In the genomic region with DNA sequence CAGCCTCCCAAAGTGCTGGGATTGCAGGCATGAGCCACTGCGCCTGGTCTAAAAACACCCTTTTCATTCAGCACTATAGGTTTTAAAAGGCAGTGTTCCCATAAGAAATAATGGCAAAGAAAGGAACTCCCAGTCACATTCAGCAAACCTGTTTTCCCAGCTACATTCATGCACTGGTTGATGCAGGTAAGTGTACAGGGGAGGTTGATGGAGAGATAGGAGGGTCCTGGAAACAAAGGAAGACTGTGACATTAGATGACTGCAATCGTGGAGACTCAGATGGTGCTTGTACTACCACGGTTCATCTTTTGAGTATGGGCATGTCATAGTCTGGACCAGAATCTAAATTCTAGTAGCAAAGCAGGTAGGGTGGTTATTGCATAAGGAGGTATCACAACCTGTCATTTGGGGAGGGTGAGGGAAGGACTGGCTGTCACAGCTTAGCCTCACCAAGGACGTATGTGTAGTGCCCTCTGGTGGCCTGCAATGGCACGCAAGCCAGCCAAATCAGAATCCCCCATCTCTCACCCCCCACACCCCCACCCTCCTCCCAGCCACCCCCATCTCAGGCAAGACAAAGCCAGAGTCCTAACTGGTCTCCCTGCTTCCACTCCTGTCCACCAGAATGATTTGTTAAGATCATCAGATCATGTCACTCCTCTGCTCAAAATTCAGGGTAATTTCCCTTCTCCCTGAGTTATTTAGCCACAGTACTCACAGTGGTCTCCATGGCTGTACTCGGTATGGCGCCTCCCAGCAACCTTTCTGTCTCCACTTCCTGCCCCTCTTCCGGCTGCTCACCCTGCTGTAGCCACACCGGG, we compare ENCODE assay signal across 9 cellular contexts. TPM values are rescaled to one million over a fixed set of nuclear protein-coding genes. Genes with fewer than 3 reads are reported as not detected.
DNase-seq lines count a peak whose midpoint lies in the region; ATAC-seq and TF ChIP-seq lines count a peak whose summit lies in the region.
"Had no signal": no experiment of that assay in that cellular context is flagged by ENCODE, and none has a peak within 500 bp of the region (broad histone marks: within the 10 kb centered on the region; RNA-seq: fewer than 3 reads in every experiment).

No MANE protein-coding gene starts in this region.

- CTCF ChIA-PET in Calu3 (lab: Charles Lee), result interaction anchor here (0.6 to 1.8 kb wide), 11 partner anchors 29 to 115 kb away, joined by 3 to 12 read pairs (median 3); a partner anchor contains a TSS

- H3K4me3 ChIP-seq in ectodermal cell (ENCODE audit: insufficient read depth, low read depth, low read length), result no peak overlapping the region

- H3K27ac ChIP-seq in ectodermal cell (ENCODE audit: insufficient read depth, low read depth, low read length, poor library complexity, severe bottlenecking), result peak overlapping the region; percentile 55
- H3K27ac ChIP-seq: epithelial cell of prostate had no signal

- H3K9me3 Mint-ChIP-seq in Calu3 (ENCODE audit: low read depth, unreplicated experiment) (no peaks in the 10 kb centered on the region), mesothelial cell of epicardium (no peaks in the 10 kb centered on the region)

- H3K27me3 Mint-ChIP-seq in Calu3 (ENCODE audit: unreplicated experiment) (no peaks in the 10 kb centered on the region), mesothelial cell of epicardium (ENCODE audit: low read depth) (no peaks in the 10 kb centered on the region)

- BruUV-seq in Calu3 (replicated peaks; lab: Mats Ljungman, UMichigan), result no TSS peak

- H3K36me3 Mint-ChIP-seq in Calu3 (ENCODE audit: insufficient read depth, unreplicated experiment) (no peaks in the 10 kb centered on the region), mesothelial cell of epicardium (peaks cover 1% of the 10 kb centered on the region)

- DNase-seq in Calu3 (peak; percentile 76), NCI-H345 (lab: John Stamatoyannopoulos, UW) (peak; percentile 27), mesothelial cell of epicardium (ENCODE audit: low spot score in 2 of 2, unreplicated experiment in 2 of 2) (peak; percentile 30 to 71), NCI-H446 treated with DMSO at 0.1 percent for 48 hours (lab: John Stamatoyannopoulos, UW) (no peak)
- DNase-seq in activated CD4-positive, alpha-beta T cell treated with anti-CD3 and anti-CD28 coated beads, Interleukin-2, amount 50 U/mL, for 48 hours, result peak; percentile 78 to 81
- peak; percentile 47 to 66 for DNase-seq in stimulated activated CD8-positive, alpha-beta memory T cell treated with anti-CD3 and anti-CD28 coated beads, Interleukin-7, amount 100 ng/mL, for 48 hours (ENCODE audit: extremely low read depth in 1 of 2, low read depth in 1 of 2)

- no peak overlapping the region for H3K27ac Mint-ChIP-seq in Calu3 (ENCODE audit: unreplicated experiment)
- H3K27ac Mint-ChIP-seq in mesothelial cell of epicardium, result peak overlapping the region; percentile 60

- ATAC-seq in GM21723 (IDR thresholded peaks at IDR 0.05; ENCODE audit: unreplicated experiment), result peak; percentile 61

- peaks cover 10% of the 10 kb centered on the region for H3K4me1 Mint-ChIP-seq in Calu3 (ENCODE audit: low read depth, unreplicated experiment)
- peaks cover 4% of the 10 kb centered on the region for H3K4me1 Mint-ChIP-seq in mesothelial cell of epicardium

- H3K4me1 ChIP-seq in ectodermal cell (ENCODE audit: control insufficient read depth, insufficient read depth, low read length), result peaks cover 4% of the 10 kb centered on the region

- no peaks in the 10 kb centered on the region for H3K27me3 ChIP-seq in ectodermal cell (ENCODE audit: control insufficient read depth, insufficient read depth, low read length, poor library complexity, severe bottlenecking)

- intact Hi-C loops in Calu3 (cut with micrococcal nuclease; ENCODE audit: unreplicated experiment), result loop anchor here (2.0 to 5.0 kb wide), 2 partner anchors 58 to 115 kb away; no protein-coding TSS in a partner anchor

- no peak overlapping the region for H3K4me3 Mint-ChIP-seq in Calu3 (ENCODE audit: low read depth, unreplicated experiment)
- peak overlapping the region; percentile 11 for H3K4me3 Mint-ChIP-seq in mesothelial cell of epicardium

- 39 to 40% methylated on average over 9 of the region's 9 CpGs for WGBS in ectodermal cell, 2 experiments

- peaks cover 3% of the 10 kb centered on the region for H3K36me3 ChIP-seq in ectodermal cell (ENCODE audit: control insufficient read depth, insufficient read depth, low read length)

- no peaks in the 10 kb centered on the region for H3K9me3 ChIP-seq in ectodermal cell (ENCODE audit: control insufficient read depth, low read length)

- TF ChIP-seq CTCF in Calu3 (IDR thresholded peaks at IDR 0.05; ENCODE audit: unreplicated experiment) (peak; percentile 67), mesothelial cell of epicardium (IDR thresholded peaks at IDR 0.05; ENCODE audit: unreplicated experiment) (peak; percentile 53)

RNA-seq across cellular contexts. Expression of a gene that starts 28.8 kb away (rescaled TPM):
- total RNA-seq in Calu3 (2022), result 38.5 and 43.8 TPM in 2 replicates
- polyA plus RNA-seq in ectodermal cell (2013, experiment 1 of 4), result 67.5 TPM
- polyA plus RNA-seq in ectodermal cell (2013, experiment 2 of 4), result 67.3 TPM
- 57.3 TPM for polyA plus RNA-seq in ectodermal cell (2013, experiment 3 of 4)
- polyA plus RNA-seq in ectodermal cell (2013, experiment 4 of 4), result 60.6 TPM
- total RNA-seq in mesothelial cell of epicardium, result 43.2 to 49.6 TPM (median 47.1 TPM) in 3 replicates

RNA-seq across cellular contexts. Expression of a gene that starts 51.3 kb away (rescaled TPM):
- total RNA-seq in Calu3 (2022), result 10.6 and 11.2 TPM in 2 replicates
- polyA plus RNA-seq in ectodermal cell (2013, experiment 1 of 4), result 107 TPM
- 108 TPM for polyA plus RNA-seq in ectodermal cell (2013, experiment 2 of 4)
- polyA plus RNA-seq in ectodermal cell (2013, experiment 3 of 4), result 78.0 TPM
- polyA plus RNA-seq in ectodermal cell (2013, experiment 4 of 4), result 82.3 TPM
- total RNA-seq in mesothelial cell of epicardium, result 18.0 to 22.1 TPM (median 19.6 TPM) in 3 replicates

RNA-seq across cellular contexts. Expression of a gene that starts 56.0 kb away (rescaled TPM):
- total RNA-seq in Calu3 (2022), result 67.6 and 74.8 TPM in 2 replicates
- 21.4 TPM for polyA plus RNA-seq in ectodermal cell (2013, experiment 1 of 4)
- polyA plus RNA-seq in ectodermal cell (2013, experiment 2 of 4), result 17.8 TPM
- 14.8 TPM for polyA plus RNA-seq in ectodermal cell (2013, experiment 3 of 4)
- 15.0 TPM for polyA plus RNA-seq in ectodermal cell (2013, experiment 4 of 4)
- 4.6 to 6.0 TPM (median 5.0 TPM) in 3 replicates for total RNA-seq in mesothelial cell of epicardium
